8 cellular contexts compared by ENCODE assay signal in genomic region chr14:24429395-24430142, GRCh38. TPM values are rescaled to one million over a fixed set of nuclear protein-coding genes. Genes with fewer than 3 reads are reported as not detected.
DNase-seq lines count a peak whose midpoint lies in the region; ATAC-seq and TF ChIP-seq lines count a peak whose summit lies in the region.

TSS of gene CBLN3 (minus strand) at chr14:24429668. CDS start at chr14:24429054, 614 bp downstream.
TSS of gene KHNYN (plus strand) at chr14:24429954. CDS start at chr14:24430731, 777 bp downstream.

- peaks cover 41% of the 10 kb centered on the region for H3K4me1 Mint-ChIP-seq in T-helper 17 cell

- ATAC-seq in HG02642 (IDR thresholded peaks at IDR 0.05; ENCODE audit: poor library complexity, unreplicated experiment) (peak; percentile 83), T-helper 17 cell (peak; percentile 86), aorta (ENCODE audit: low FRiP score) (peak; percentile 91)

- no peaks in the 10 kb centered on the region for H3K27me3 Mint-ChIP-seq in T-helper 17 cell

- peaks cover 3% of the 10 kb centered on the region for H3K36me3 Mint-ChIP-seq in T-helper 17 cell (ENCODE audit: low read depth)

- peak within 1 kb of the TSS; percentile 93 for H3K4me3 Mint-ChIP-seq in T-helper 17 cell

- in situ Hi-C loops in GM13976 (cut with MboI; ENCODE audit: low sequenced_read_pairs, unreplicated experiment) = loop anchor here (10.0 kb wide), 1 partner anchor 65 kb away; the partner anchor contains the start of gene NFATC4

- 2 to 3% methylated on average over 54 to 57 of the region's 57 CpGs for WGBS in aorta, 2 donors

- no peaks in the 10 kb centered on the region for H3K4me1 ChIP-seq in aorta (ENCODE audit: control insufficient read depth in 1 of 2, insufficient read depth in 2 of 2, low read length in 2 of 2)

- no peak for TF ChIP-seq CTCF in GM13976 (IDR thresholded peaks at IDR 0.05; ENCODE audit: borderline replicate concordance, control extremely low read depth, extremely low read depth, insufficient read depth, missing control alignments)

- DNase-seq in GM13976 (ENCODE audit: low spot score) = peak; percentile 98
- DNase-seq in NCI-H1092 treated with DMSO at 0.1 percent for 48 hours (lab: John Stamatoyannopoulos, UW) = peak; percentile 58
- DNase-seq in T-helper 17 cell = peak; percentile 80 to 83 (median 82)
- DNase-seq in hepatic stellate cell (ENCODE audit: low spot score) = peak; percentile 98
- peak; percentile 74 for DNase-seq in renal cortical epithelial cell (ENCODE audit: low read depth)
- DNase-seq in aorta = peak; percentile 96

- peak within 1 kb of the TSS; percentile 60 to 66 for H3K4me3 ChIP-seq in aorta (ENCODE audit: low read length in 2 of 2)

- H3K27me3 ChIP-seq in aorta (ENCODE audit: control insufficient read depth in 1 of 2, insufficient read depth in 2 of 2, low read length in 1 of 2) = no peaks in the 10 kb centered on the region

- peak within 1 kb of the TSS; percentile 80 for H3K27ac ChIP-seq in angular gyrus (ENCODE audit: low read depth, low read length)
- H3K27ac ChIP-seq in aorta (ENCODE audit: low read depth in 1 of 2, low read length in 2 of 2) = peak within 1 kb of the TSS; percentile 90 to 94

- no peaks in the 10 kb centered on the region for H3K9me3 ChIP-seq in T-helper 17 cell (ENCODE audit: control insufficient read depth, low read length, poor library complexity, severe bottlenecking)
- H3K9me3 ChIP-seq in aorta (ENCODE audit: control insufficient read depth, low read length) = no peaks in the 10 kb centered on the region

- intact Hi-C loops in aorta (cut with DNase I) = loop anchor here (1.0 to 10.0 kb wide), 4 partner anchors 63 to 315 kb away; partner anchors contain the start of genes DCAF11 (in 1 of the 2) and NRL (in 1 of the 2)

- no peaks in the 10 kb centered on the region for H3K36me3 ChIP-seq in aorta (ENCODE audit: control insufficient read depth in 1 of 2, insufficient read depth in 2 of 2, low read length in 1 of 2)

- peak within 1 kb of the TSS; percentile 96 for H3K27ac Mint-ChIP-seq in T-helper 17 cell

RNA-seq across cellular contexts. Expression of gene CBLN3, which starts in this region (rescaled TPM):
- total RNA-seq in T-helper 17 cell = 1 to 10 TPM; 4.2 to 6.0 TPM
- 0.52 and 1.2 TPM in 2 replicates for total RNA-seq in renal cortical epithelial cell
- total RNA-seq in aorta = 10 to 100 TPM in 1 of 2 donors, 1 to 10 TPM in 1; 4.3 to 10.2 TPM
- 1 to 10 TPM; 1.3 to 5.6 TPM for polyA plus RNA-seq in aorta

RNA-seq across cellular contexts. Expression of gene KHNYN, which starts in this region (rescaled TPM):
- total RNA-seq in T-helper 17 cell = 100 to 1,000 TPM; 118 to 128 TPM
- 48.5 and 59.9 TPM in 2 replicates for total RNA-seq in renal cortical epithelial cell
- total RNA-seq in aorta = 10 to 100 TPM; 49.9 to 64.9 TPM
- 10 to 100 TPM; 15.2 to 34.7 TPM for polyA plus RNA-seq in aorta

Comparison
In these comparisons a context has a peak if more than half of its experiments do, and no peak if none do; other contexts are left out.
1. Peak in every context shown above with its lines: DNase-seq, ATAC-seq, H3K4me3 ChIP-seq and H3K27ac ChIP-seq.